ENCODE assay signal across 31 cellular contexts in genomic region chr2:3612639-3613523, GRCh38. TPM values are rescaled to one million over a fixed set of nuclear protein-coding genes. Genes with fewer than 3 reads are reported as not detected.
A peak's percentile ranks its signal among the peaks of the same experiment; 100 is the strongest.
DNase-seq lines count a peak whose midpoint lies in the region; ATAC-seq and TF ChIP-seq lines count a peak whose summit lies in the region.
"Had no signal": no experiment of that assay in that cellular context is flagged by ENCODE, and none has a peak within 500 bp of the region (broad histone marks: within the 10 kb centered on the region; RNA-seq: fewer than 3 reads in every experiment).

No MANE protein-coding gene starts in this region.

- TF ChIP-seq RAD21 in IMR-90 (IDR thresholded peaks at IDR 0.05; ENCODE audit: low read length): no peak

- BruUV-seq in IMR-90 (replicated peaks; lab: Mats Ljungman, UMichigan): no TSS peak

- TF ChIP-seq POLR2A in IMR-90 (IDR thresholded peaks at IDR 0.05; ENCODE audit: low read depth, low read length) (no peak), right lobe of liver (IDR thresholded peaks at IDR 0.05) (no peak), spleen (IDR thresholded peaks at IDR 0.05) (no peak)

- H4K91ac ChIP-seq in IMR-90 (ENCODE audit: insufficient read depth, low read depth, low read length): no peak overlapping the region

- dilution Hi-C loops in IMR-90 (cut with HindIII; ENCODE audit: low sequenced_read_pairs, unreplicated experiment): no loop called here

- TF ChIP-seq CTCF in IMR-90 (conservative IDR thresholded peaks at IDR 0.05; ENCODE audit: low read depth, low read length): no peak
- TF ChIP-seq CTCF in right lobe of liver (IDR thresholded peaks at IDR 0.05): no peak
- TF ChIP-seq CTCF in spleen (IDR thresholded peaks at IDR 0.05 in 8 of 11, conservative IDR thresholded peaks at IDR 0.05 in 3 of 11): no peak

- no peak overlapping the region for H2BK120ac ChIP-seq in IMR-90 (ENCODE audit: low read depth, low read length)

- no peaks in the 10 kb centered on the region for H3K36me3 Mint-ChIP-seq in activated CD4-positive, alpha-beta memory T cell treated with anti-CD3 and anti-CD28 coated beads, Interleukin-2, amount 10 ng/mL, durations not matched to agents 7 days and 5 days (ENCODE audit: low read depth)
- no peaks in the 10 kb centered on the region for H3K36me3 Mint-ChIP-seq in activated CD4-positive, alpha-beta memory T cell treated with anti-CD3 and anti-CD28 coated beads for 36 hours
- H3K36me3 Mint-ChIP-seq: CD4-positive, CD25-positive, alpha-beta regulatory T cell had no signal

- no peak overlapping the region for H2BK15ac ChIP-seq in IMR-90 (ENCODE audit: low read depth, low read length)

- H3K27ac ChIP-seq in IMR-90 (ENCODE audit: insufficient read depth, low read length): no peak overlapping the region
- no peak overlapping the region for H3K27ac ChIP-seq in right lobe of liver
- H3K27ac ChIP-seq in spleen: no peak overlapping the region
- H3K27ac ChIP-seq: breast epithelium, esophagus squamous epithelium, gastrocnemius medialis, hepatocyte, lower lobe of right lung, SK-N-MC had no signal

- H3K79me1 ChIP-seq in IMR-90 (ENCODE audit: low read depth in 1 of 2, low read length in 2 of 2): no peaks in the 10 kb centered on the region

- 78% methylated on average over 3 of the region's 29 CpGs; no CpG with 5 or more reads in 1 of the 2 experiments for WGBS in IMR-90 (ENCODE audit: extremely low coverage in 2 of 2, insufficient read length in 1 of 2), 2 experiments
- WGBS in right lobe of liver (ENCODE audit: insufficient coverage, low coverage, low lambda C conversion rate, missing lambda C conversion rate): 56% methylated on average over 14 of the region's 29 CpGs
- 82 to 94% (median 88%) methylated on average over 24 to 29 of the region's 29 CpGs for WGBS in spleen, 5 donors

- no peak overlapping the region for H3K56ac ChIP-seq in IMR-90 (ENCODE audit: extremely low read depth, insufficient read depth, low read length)

- H3K27ac Mint-ChIP-seq in activated CD4-positive, alpha-beta memory T cell treated with anti-CD3 and anti-CD28 coated beads, Interleukin-2, amount 10 ng/mL, durations not matched to agents 7 days and 5 days: no peak overlapping the region
- H3K27ac Mint-ChIP-seq in activated CD4-positive, alpha-beta memory T cell treated with anti-CD3 and anti-CD28 coated beads for 36 hours: no peak overlapping the region
- H3K27ac Mint-ChIP-seq: activated CD4-positive, alpha-beta T cell treated with anti-CD3 and anti-CD28 coated beads for 36 hours; CD4-positive, CD25-positive, alpha-beta regulatory T cell; endodermal cell; immature natural killer cell; T-helper 1 cell treated with Interleukin-12 subunit alpha and Interleukin-12 subunit beta and Interleukin-4 antibody, amounts not matched to agents 30 μg/mL and 1 μg/mL, for 36 hours had no signal

- no peak overlapping the region for H2AK9ac ChIP-seq in IMR-90 (replicated peaks; ENCODE audit: low read depth, low read length, poor library complexity)

- in situ Hi-C loops in IMR-90 (cut with MboI; ENCODE audit: low sequenced_read_pairs): no loop called here

- H4K5ac ChIP-seq in IMR-90 (ENCODE audit: low read depth, low read length): no peak overlapping the region

- no peak overlapping the region for H2AK5ac ChIP-seq in IMR-90 (ENCODE audit: low read depth, low read length)

- ATAC-seq in IMR-90 (ENCODE audit: low read depth) (no peak), right lobe of liver (peak in 1 of 4 donors; percentile 20), HG02759 (IDR thresholded peaks at IDR 0.05; ENCODE audit: unreplicated experiment) (no peak), HG03196 (IDR thresholded peaks at IDR 0.05; ENCODE audit: unreplicated experiment) (no peak), GM19324 (IDR thresholded peaks at IDR 0.05; ENCODE audit: low FRiP score, unreplicated experiment) (no peak)
- ATAC-seq: activated CD4-positive, alpha-beta T cell treated with anti-CD3 and anti-CD28 coated beads for 36 hours; gastrocnemius medialis had no signal

- no peak overlapping the region for H2BK5ac ChIP-seq in IMR-90 (ENCODE audit: low read depth, low read length, poor library complexity, severe bottlenecking)

- H3K27me3 Mint-ChIP-seq in activated CD4-positive, alpha-beta memory T cell treated with anti-CD3 and anti-CD28 coated beads, Interleukin-2, amount 10 ng/mL, durations not matched to agents 7 days and 5 days: no peaks in the 10 kb centered on the region
- peaks cover 3% of the 10 kb centered on the region for H3K27me3 Mint-ChIP-seq in activated CD4-positive, alpha-beta memory T cell treated with anti-CD3 and anti-CD28 coated beads for 36 hours
- H3K27me3 Mint-ChIP-seq: activated CD4-positive, alpha-beta T cell treated with anti-CD3 and anti-CD28 coated beads for 36 hours; CD4-positive, CD25-positive, alpha-beta regulatory T cell had no signal

- DNase-seq in activated CD4-positive, alpha-beta memory T cell treated with anti-CD3 and anti-CD28 coated beads, Interleukin-2, amount 10 ng/mL, durations not matched to agents 7 days and 5 days: peak; percentile 11
- DNase-seq in activated CD4-positive, alpha-beta memory T cell treated with anti-CD3 and anti-CD28 coated beads for 36 hours: no peak
- DNase-seq in IMR-90 (no peak), right lobe of liver (peak in 2 of 3 donors; percentile 40 to 48), spleen (peak; percentile 69)
- DNase-seq: 8988T; activated CD4-positive, alpha-beta T cell treated with anti-CD3 and anti-CD28 coated beads for 36 hours; amygdala; CD4-positive, CD25-positive, alpha-beta regulatory T cell; EL; endodermal cell; esophagus squamous epithelium; gastrocnemius medialis; immature natural killer cell; lower lobe of right lung; NCI-H1417; NCI-H2081; NCI-H345; NCI-H774; stimulated activated CD4-positive, alpha-beta T cell treated with anti-CD3 and anti-CD28 coated beads, Interleukin-4, amount 100 ng/mL, for 4 hours; trophoblast cell had no signal

- peaks cover 11% of the 10 kb centered on the region for H3K9me3 Mint-ChIP-seq in activated CD4-positive, alpha-beta memory T cell treated with anti-CD3 and anti-CD28 coated beads, Interleukin-2, amount 10 ng/mL, durations not matched to agents 7 days and 5 days
- H3K9me3 Mint-ChIP-seq in activated CD4-positive, alpha-beta memory T cell treated with anti-CD3 and anti-CD28 coated beads for 36 hours: peaks cover 14% of the 10 kb centered on the region

- peak overlapping the region; percentile 43 for H2AFZ ChIP-seq in IMR-90 (replicated peaks; ENCODE audit: low read length, poor library complexity)
- H2AFZ ChIP-seq: hepatocyte had no signal

- H3K36me3 ChIP-seq in IMR-90 (ENCODE audit: control insufficient read depth, insufficient read depth, low read length) (no peaks in the 10 kb centered on the region), right lobe of liver (no peaks in the 10 kb centered on the region), spleen (no peaks in the 10 kb centered on the region)
- H3K36me3 ChIP-seq: breast epithelium, esophagus squamous epithelium, gastrocnemius medialis, lower lobe of right lung had no signal

- H3K27me3 ChIP-seq in IMR-90 (ENCODE audit: control insufficient read depth, insufficient read depth, low read length) (peaks cover 5% of the 10 kb centered on the region; the same call in 1 of the 2 replicates), right lobe of liver (no peaks in the 10 kb centered on the region), spleen (replicated peaks in 1 of 7) (no peaks in the 10 kb centered on the region)
- H3K27me3 ChIP-seq: breast epithelium, esophagus squamous epithelium, hepatocyte had no signal

- H3K4me3 ChIP-seq in IMR-90 (ENCODE audit: insufficient read depth, low read depth, low read length) (no peak overlapping the region), right lobe of liver (no peak overlapping the region), spleen (no peak overlapping the region)
- H3K4me3 ChIP-seq: breast epithelium, esophagus squamous epithelium, gastrocnemius medialis, hepatocyte, lower lobe of right lung, SK-N-MC had no signal

- no peak overlapping the region for H3K9ac ChIP-seq in IMR-90 (ENCODE audit: low read depth, low read length)

- no peak overlapping the region for H3K4me2 ChIP-seq in IMR-90 (ENCODE audit: low read depth, low read length)
- H3K4me2 ChIP-seq: hepatocyte had no signal

- no peak overlapping the region for H3K4me3 Mint-ChIP-seq in activated CD4-positive, alpha-beta memory T cell treated with anti-CD3 and anti-CD28 coated beads, Interleukin-2, amount 10 ng/mL, durations not matched to agents 7 days and 5 days
- no peak overlapping the region for H3K4me3 Mint-ChIP-seq in activated CD4-positive, alpha-beta memory T cell treated with anti-CD3 and anti-CD28 coated beads for 36 hours
- H3K4me3 Mint-ChIP-seq: activated CD4-positive, alpha-beta T cell treated with anti-CD3 and anti-CD28 coated beads for 36 hours; CD4-positive, CD25-positive, alpha-beta regulatory T cell; endodermal cell; T-helper 1 cell treated with Interleukin-12 subunit alpha and Interleukin-12 subunit beta and Interleukin-4 antibody, amounts not matched to agents 30 μg/mL and 1 μg/mL, for 36 hours had no signal

- H3K9me3 ChIP-seq in IMR-90 (ENCODE audit: control insufficient read depth, insufficient read depth, low read length) (peaks cover 3% of the 10 kb centered on the region; the same call in 1 of the 2 replicates), right lobe of liver (no peaks in the 10 kb centered on the region), spleen (peaks cover 0 to 43% (median 24%) of the 10 kb centered on the region in 8 donors)
- H3K9me3 ChIP-seq: breast epithelium, esophagus squamous epithelium, gastrocnemius medialis, lower lobe of right lung had no signal

- CTCF ChIA-PET in activated CD4-positive, alpha-beta memory T cell treated with anti-CD3 and anti-CD28 coated beads, Interleukin-2, amount 10 ng/mL, durations not matched to agents 7 days and 5 days (lab: Charles Lee): no interaction called here
- CTCF ChIA-PET in activated CD4-positive, alpha-beta memory T cell treated with anti-CD3 and anti-CD28 coated beads for 36 hours (lab: Charles Lee): no interaction called here
- CTCF ChIA-PET in IMR-90 (lab: Yijun Ruan, JAX): no interaction called here

- POLR2A ChIA-PET in activated CD4-positive, alpha-beta memory T cell treated with anti-CD3 and anti-CD28 coated beads, Interleukin-2, amount 10 ng/mL, durations not matched to agents 7 days and 5 days (lab: Charles Lee): no interaction called here
- POLR2A ChIA-PET in activated CD4-positive, alpha-beta memory T cell treated with anti-CD3 and anti-CD28 coated beads for 36 hours (lab: Charles Lee): no interaction called here
- POLR2A ChIA-PET in IMR-90 (lab: Charles Lee; ENCODE audit: unreplicated experiment): no interaction called here

- H4K8ac ChIP-seq in IMR-90 (ENCODE audit: low read depth in 2 of 2, low read length in 2 of 2): no peak overlapping the region

- H3K14ac ChIP-seq in IMR-90 (replicated peaks; ENCODE audit: low read depth, low read length): no peak overlapping the region

- no peak overlapping the region for H3K23ac ChIP-seq in IMR-90 (ENCODE audit: low read depth, low read length)

- H3K18ac ChIP-seq in IMR-90 (ENCODE audit: low read depth, low read length): no peak overlapping the region

- no peak overlapping the region for H2BK20ac ChIP-seq in IMR-90 (ENCODE audit: low read depth, low read length)

- no peaks in the 10 kb centered on the region for H4K20me1 ChIP-seq in IMR-90 (ENCODE audit: insufficient read depth, low read length)

- H3K9me1 ChIP-seq in IMR-90 (ENCODE audit: insufficient read depth, low read length): no peaks in the 10 kb centered on the region

- H3K4ac ChIP-seq in IMR-90 (ENCODE audit: low read depth, low read length): no peak overlapping the region

- peaks cover 4% of the 10 kb centered on the region for H3K4me1 Mint-ChIP-seq in activated CD4-positive, alpha-beta memory T cell treated with anti-CD3 and anti-CD28 coated beads, Interleukin-2, amount 10 ng/mL, durations not matched to agents 7 days and 5 days
- peaks cover 4% of the 10 kb centered on the region for H3K4me1 Mint-ChIP-seq in activated CD4-positive, alpha-beta memory T cell treated with anti-CD3 and anti-CD28 coated beads for 36 hours (ENCODE audit: low read depth)
- H3K4me1 Mint-ChIP-seq: immature natural killer cell had no signal

- H3K4me1 ChIP-seq in IMR-90 (ENCODE audit: control insufficient read depth, insufficient read depth, low read length) (no peaks in the 10 kb centered on the region), right lobe of liver (no peaks in the 10 kb centered on the region), spleen (no peaks in the 10 kb centered on the region)
- H3K4me1 ChIP-seq: breast epithelium, esophagus squamous epithelium, gastrocnemius medialis, lower lobe of right lung had no signal

- intact Hi-C loops in activated CD4-positive, alpha-beta memory T cell treated with anti-CD3 and anti-CD28 coated beads for 36 hours (cut with micrococcal nuclease): no loop called here
- intact Hi-C loops in IMR-90 (cut with micrococcal nuclease): no loop called here
- intact Hi-C loops in right lobe of liver (cut with DNase I): no loop called here
- intact Hi-C loops in spleen (cut with DNase I; ENCODE audit: low total_unique reads): no loop called here

RNA-seq across cellular contexts. Expression of gene COLEC11, which starts 18.0 kb away (rescaled TPM):
- total RNA-seq in activated CD4-positive, alpha-beta memory T cell treated with anti-CD3 and anti-CD28 coated beads, Interleukin-2, amount 10 ng/mL, durations not matched to agents 7 days and 5 days: not detected
- total RNA-seq in activated CD4-positive, alpha-beta memory T cell treated with anti-CD3 and anti-CD28 coated beads for 36 hours: under 1 TPM in 1 of 2 experiments, not detected in 1; 0.31 TPM
- total RNA-seq in IMR-90 (2012; rRNA removed) (under 0.01 and 0.28 TPM in 2 replicates), right lobe of liver (10 to 100 TPM; 25.2 to 58.6 (median 41.1) TPM), spleen (1 to 10 TPM in 6 of 7 donors, under 1 TPM in 1; 0.64 to 8.0 (median 4.7) TPM)
- polyA plus RNA-seq in IMR-90 (2012; rRNA removed) (0.24 and 0.55 TPM in 2 replicates), spleen (1 to 10 TPM; 1.9 to 3.2 (median 2.0) TPM)
- 0.34 and 0.45 TPM in 2 replicates for polyA plus RNA-seq in IMR-90 (2012; cell fraction: cytosol; rRNA removed)
- polyA plus RNA-seq in IMR-90 (2012; cell fraction: nucleus; rRNA removed; ENCODE audit: low replicate concordance): 0.12 TPM in 1 of 2 replicates, not detected in the other
- total RNA-seq: CD4-positive, CD25-positive, alpha-beta regulatory T cell; myocyte; renal cortical epithelial cell had no signal
- polyA plus RNA-seq: CD4-positive, CD25-positive, alpha-beta regulatory T cell; immature natural killer cell had no signal

RNA-seq across cellular contexts. Expression of gene RPS7, which starts 37.8 kb away (rescaled TPM):
- total RNA-seq in activated CD4-positive, alpha-beta memory T cell treated with anti-CD3 and anti-CD28 coated beads, Interleukin-2, amount 10 ng/mL, durations not matched to agents 7 days and 5 days: 1,000 to 10,000 TPM; 1,152 to 1,168 TPM
- 1,000 to 10,000 TPM; 1,694 to 1,737 TPM for total RNA-seq in activated CD4-positive, alpha-beta memory T cell treated with anti-CD3 and anti-CD28 coated beads for 36 hours
- total RNA-seq in IMR-90 (2012; rRNA removed): 3,111 and 3,387 TPM in 2 replicates
- polyA plus RNA-seq in IMR-90 (2012; rRNA removed): 1,199 and 1,260 TPM in 2 replicates
- polyA plus RNA-seq in IMR-90 (2012; cell fraction: cytosol; rRNA removed): 1,489 and 3,890 TPM in 2 replicates
- 261 and 727 TPM in 2 replicates for polyA plus RNA-seq in IMR-90 (2012; cell fraction: nucleus; rRNA removed; ENCODE audit: low replicate concordance)
- total RNA-seq in right lobe of liver: 1,000 to 10,000 TPM in 2 of 6 experiments, 100 to 1,000 TPM in 4; 366 to 1,499 (median 423) TPM
- 1,000 to 10,000 TPM in 6 of 7 donors, 100 to 1,000 TPM in 1; 901 to 3,930 (median 1,217) TPM for total RNA-seq in spleen
- polyA plus RNA-seq in spleen: 1,000 to 10,000 TPM; 3,976 to 6,688 (median 5,664) TPM

RNA-seq across cellular contexts. Expression of gene ALLC, which starts 45.1 kb away (rescaled TPM):
- not detected for total RNA-seq in activated CD4-positive, alpha-beta memory T cell treated with anti-CD3 and anti-CD28 coated beads, Interleukin-2, amount 10 ng/mL, durations not matched to agents 7 days and 5 days
- not detected for total RNA-seq in activated CD4-positive, alpha-beta memory T cell treated with anti-CD3 and anti-CD28 coated beads for 36 hours
- total RNA-seq in IMR-90 (2012; rRNA removed) (not detected in 2 replicates), right lobe of liver (under 1 TPM in 5 of 6 experiments, not detected in 1; 0.18 to 0.63 (median 0.31) TPM), spleen (not detected)
- polyA plus RNA-seq in IMR-90 (2012; rRNA removed) (not detected in 2 replicates), spleen (not detected)
- not detected in 2 replicates for polyA plus RNA-seq in IMR-90 (2012; cell fraction: cytosol; rRNA removed)
- polyA plus RNA-seq in IMR-90 (2012; cell fraction: nucleus; rRNA removed; ENCODE audit: low replicate concordance): not detected in 2 replicates
- total RNA-seq: activated CD4-positive, alpha-beta T cell treated with anti-CD3 and anti-CD28 coated beads for 36 hours; CD4-positive, CD25-positive, alpha-beta regulatory T cell; endodermal cell; esophagus squamous epithelium; gastrocnemius medialis; hepatocyte; lower lobe of right lung; M059J; myocyte; renal cortical epithelial cell had no signal
- polyA plus RNA-seq: CD4-positive, CD25-positive, alpha-beta regulatory T cell; hepatocyte; immature natural killer cell had no signal

RNA-seq across cellular contexts. Expression of gene RNASEH1, which starts 54.7 kb away (rescaled TPM):
- total RNA-seq in activated CD4-positive, alpha-beta memory T cell treated with anti-CD3 and anti-CD28 coated beads, Interleukin-2, amount 10 ng/mL, durations not matched to agents 7 days and 5 days: 10 to 100 TPM; 21.3 to 24.6 TPM
- 10 to 100 TPM; 23.6 to 24.8 TPM for total RNA-seq in activated CD4-positive, alpha-beta memory T cell treated with anti-CD3 and anti-CD28 coated beads for 36 hours
- total RNA-seq in IMR-90 (2012; rRNA removed) (23.7 and 38.3 TPM in 2 replicates), right lobe of liver (10 to 100 TPM in 3 of 6 experiments, 1 to 10 TPM in 3; 8.3 to 12.2 (median 10.0) TPM), spleen (10 to 100 TPM; 17.9 to 24.7 (median 20.3) TPM)
- polyA plus RNA-seq in IMR-90 (2012; rRNA removed) (21.7 and 23.5 TPM in 2 replicates), spleen (10 to 100 TPM in 1 of 3 donors, 1 to 10 TPM in 2; 4.3 to 11.9 (median 6.3) TPM)
- polyA plus RNA-seq in IMR-90 (2012; cell fraction: cytosol; rRNA removed): 11.6 and 14.9 TPM in 2 replicates
- polyA plus RNA-seq in IMR-90 (2012; cell fraction: nucleus; rRNA removed; ENCODE audit: low replicate concordance): 6.1 and 14.1 TPM in 2 replicates

Comparison
In these comparisons a context has a peak if more than half of its experiments do, and no peak if none do; other contexts are left out.
1. DNase-seq: peak in activated CD4-positive, alpha-beta memory T cell treated with anti-CD3 and anti-CD28 coated beads, Interleukin-2, amount 10 ng/mL, durations not matched to agents 7 days and 5 days (single experiment), right lobe of liver (2 of 3) and spleen (single experiment); none in activated CD4-positive, alpha-beta memory T cell treated with anti-CD3 and anti-CD28 coated beads for 36 hours (single experiment) and IMR-90 (single experiment).